ENCODE assay signal across 1 cellular context in the genomic region with DNA sequence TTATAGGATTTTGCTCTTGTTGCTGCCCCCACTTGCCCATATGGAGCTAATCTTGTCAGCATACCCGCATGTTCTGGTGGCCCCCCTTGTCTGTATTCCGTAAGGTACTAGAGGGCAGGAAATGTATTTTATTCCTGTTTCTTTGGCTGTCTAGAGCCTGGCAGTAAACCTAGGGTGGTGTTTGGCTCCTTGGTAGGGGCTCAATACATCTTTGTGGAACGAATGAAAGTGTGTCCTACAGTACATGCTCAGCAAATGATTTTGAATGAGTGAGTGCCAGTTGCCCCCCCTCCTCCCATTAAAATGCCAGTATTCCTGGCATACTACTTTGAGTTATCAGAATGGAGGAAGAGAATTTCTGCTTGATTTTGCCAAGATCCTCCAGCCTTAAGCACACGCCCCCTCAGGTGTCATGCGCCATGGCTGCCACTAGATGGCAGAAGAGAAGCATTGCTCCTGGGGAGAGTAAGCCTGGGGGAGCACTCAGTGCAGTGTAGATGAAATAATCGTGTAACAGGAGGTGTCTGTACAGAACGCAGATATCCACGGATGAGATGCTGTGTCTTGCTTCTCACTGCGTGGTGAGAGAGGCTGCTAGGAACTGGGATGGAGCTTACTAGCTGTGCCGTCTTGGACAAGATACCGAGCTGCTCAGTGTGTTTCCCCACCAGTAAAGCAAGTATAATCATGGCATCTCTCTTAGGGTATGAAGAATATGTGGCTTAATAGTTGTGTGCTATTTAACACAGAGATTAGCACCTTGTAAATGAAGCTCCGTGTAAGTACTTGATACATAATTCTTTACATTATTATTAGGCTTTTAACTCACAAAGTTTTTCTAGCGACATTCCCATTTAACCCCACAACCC.
TF ChIP-seq lines count a peak whose summit lies in the region.

No MANE protein-coding gene starts in this region.

TF ChIP-seq in K562, 482 proteins besides CTCF, POLR2A, EP300 and RAD21 (continued from another document and continues in another):
- TF ChIP-seq ARID2 (IDR thresholded peaks at IDR 0.05) (peak; percentile 88), HDAC8 (tag; IDR thresholded peaks at IDR 0.05) (no peak), ZBTB7A (IDR thresholded peaks at IDR 0.05; ENCODE audit: borderline replicate concordance, control insufficient read depth, low read depth, low read length) (no peak), ZNF347 (CRISPR knock-in tag; IDR thresholded peaks at IDR 0.05; ENCODE audit: low read depth) (no peak), ZFP36 (IDR thresholded peaks at IDR 0.05; ENCODE audit: low read depth, low read length, partially characterized antibody) (peak; percentile 8), ZNF445 (CRISPR knock-in tag; IDR thresholded peaks at IDR 0.05; ENCODE audit: low read depth) (no peak), EZH2 (IDR thresholded peaks at IDR 0.05; ENCODE audit: borderline replicate concordance, low read depth, low read length) (no peak), TFAM (CRISPR knock-in tag; conservative IDR thresholded peaks at IDR 0.05) (no peak), KLF10 (CRISPR knock-in tag; IDR thresholded peaks at IDR 0.05) (no peak), ZNF778 (CRISPR knock-in tag; IDR thresholded peaks at IDR 0.05) (no peak), ETS2 (tag; IDR thresholded peaks at IDR 0.05; ENCODE audit: borderline replicate concordance, poor library complexity, severe bottlenecking) (no peak), RBBP5 (IDR thresholded peaks at IDR 0.05; ENCODE audit: borderline replicate concordance, insufficient read depth, low read length, poor library complexity, severe bottlenecking) (no peak), CCAR2 (IDR thresholded peaks at IDR 0.05; ENCODE audit: low read depth, low read length) (no peak), ZNF282 (CRISPR knock-in tag; IDR thresholded peaks at IDR 0.05) (no peak), SP1 (CRISPR knock-in tag; IDR thresholded peaks at IDR 0.05) (peak; percentile 54; the same call in 1 of the 2 replicates), HLTF (IDR thresholded peaks at IDR 0.05) (no peak), STAG1 (CRISPR knock-in tag; IDR thresholded peaks at IDR 0.05; ENCODE audit: borderline replicate concordance) (peak; percentile 94), SRF (CRISPR knock-in tag; IDR thresholded peaks at IDR 0.05) (no peak), TAF9B (IDR thresholded peaks at IDR 0.05; ENCODE audit: partially characterized antibody) (no peak), ZNF12 (CRISPR knock-in tag; IDR thresholded peaks at IDR 0.05) (no peak), MAFK (IDR thresholded peaks at IDR 0.05; ENCODE audit: low read length) (no peak), KDM4B (IDR thresholded peaks at IDR 0.05; ENCODE audit: borderline replicate concordance in 2 of 2, low read depth in 1 of 2) (no peak), TBP (optimal IDR thresholded peaks at IDR 0.05; ENCODE audit: low read depth, low read length) (no peak), ESRRA (IDR thresholded peaks at IDR 0.05; ENCODE audit: borderline replicate concordance, low read depth) (no peak), SREBF1 (IDR thresholded peaks at IDR 0.05; ENCODE audit: borderline replicate concordance, low read depth, low read length) (no peak), PHF8 (IDR thresholded peaks at IDR 0.05; ENCODE audit: borderline replicate concordance, low read length) (no peak), KHSRP (IDR thresholded peaks at IDR 0.05) (no peak), KLF1 (tag; IDR thresholded peaks at IDR 0.05) (no peak), MTA1 (IDR thresholded peaks at IDR 0.05; ENCODE audit: borderline replicate concordance) (no peak), ZNF717 (CRISPR knock-in tag; IDR thresholded peaks at IDR 0.05) (no peak), CREM (IDR thresholded peaks at IDR 0.05; ENCODE audit: low read depth) (peak; percentile 45; the same call in 1 of the 2 replicates), TEAD1 (CRISPR knock-in tag; IDR thresholded peaks at IDR 0.05) (peak in 1 of 2 experiments; percentile 64; a peak in 1 of 4 replicates), SREBF2 (CRISPR knock-in tag; IDR thresholded peaks at IDR 0.05) (no peak), ZNF133 (CRISPR knock-in tag; IDR thresholded peaks at IDR 0.05) (no peak)
- TF ChIP-seq, protein P1, sequence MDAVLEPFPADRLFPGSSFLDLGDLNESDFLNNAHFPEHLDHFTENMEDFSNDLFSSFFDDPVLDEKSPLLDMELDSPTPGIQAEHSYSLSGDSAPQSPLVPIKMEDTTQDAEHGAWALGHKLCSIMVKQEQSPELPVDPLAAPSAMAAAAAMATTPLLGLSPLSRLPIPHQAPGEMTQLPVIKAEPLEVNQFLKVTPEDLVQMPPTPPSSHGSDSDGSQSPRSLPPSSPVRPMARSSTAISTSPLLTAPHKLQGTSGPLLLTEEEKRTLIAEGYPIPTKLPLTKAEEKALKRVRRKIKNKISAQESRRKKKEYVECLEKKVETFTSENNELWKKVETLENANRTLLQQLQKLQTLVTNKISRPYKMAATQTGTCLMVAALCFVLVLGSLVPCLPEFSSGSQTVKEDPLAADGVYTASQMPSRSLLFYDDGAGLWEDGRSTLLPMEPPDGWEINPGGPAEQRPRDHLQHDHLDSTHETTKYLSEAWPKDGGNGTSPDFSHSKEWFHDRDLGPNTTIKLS (IDR thresholded peaks at IDR 0.05; ENCODE audit: borderline replicate concordance, low read depth) = no peak
- TF ChIP-seq, protein P2, sequence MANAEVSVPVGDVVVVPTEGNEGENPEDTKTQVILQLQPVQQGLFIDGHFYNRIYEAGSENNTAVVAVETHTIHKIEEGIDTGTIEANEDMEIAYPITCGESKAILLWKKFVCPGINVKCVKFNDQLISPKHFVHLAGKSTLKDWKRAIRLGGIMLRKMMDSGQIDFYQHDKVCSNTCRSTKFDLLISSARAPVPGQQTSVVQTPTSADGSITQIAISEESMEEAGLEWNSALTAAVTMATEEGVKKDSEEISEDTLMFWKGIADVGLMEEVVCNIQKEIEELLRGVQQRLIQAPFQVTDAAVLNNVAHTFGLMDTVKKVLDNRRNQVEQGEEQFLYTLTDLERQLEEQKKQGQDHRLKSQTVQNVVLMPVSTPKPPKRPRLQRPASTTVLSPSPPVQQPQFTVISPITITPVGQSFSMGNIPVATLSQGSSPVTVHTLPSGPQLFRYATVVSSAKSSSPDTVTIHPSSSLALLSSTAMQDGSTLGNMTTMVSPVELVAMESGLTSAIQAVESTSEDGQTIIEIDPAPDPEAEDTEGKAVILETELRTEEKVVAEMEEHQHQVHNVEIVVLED (CRISPR knock-in tag; IDR thresholded peaks at IDR 0.05) = no peak
- TF ChIP-seq, protein P3, sequence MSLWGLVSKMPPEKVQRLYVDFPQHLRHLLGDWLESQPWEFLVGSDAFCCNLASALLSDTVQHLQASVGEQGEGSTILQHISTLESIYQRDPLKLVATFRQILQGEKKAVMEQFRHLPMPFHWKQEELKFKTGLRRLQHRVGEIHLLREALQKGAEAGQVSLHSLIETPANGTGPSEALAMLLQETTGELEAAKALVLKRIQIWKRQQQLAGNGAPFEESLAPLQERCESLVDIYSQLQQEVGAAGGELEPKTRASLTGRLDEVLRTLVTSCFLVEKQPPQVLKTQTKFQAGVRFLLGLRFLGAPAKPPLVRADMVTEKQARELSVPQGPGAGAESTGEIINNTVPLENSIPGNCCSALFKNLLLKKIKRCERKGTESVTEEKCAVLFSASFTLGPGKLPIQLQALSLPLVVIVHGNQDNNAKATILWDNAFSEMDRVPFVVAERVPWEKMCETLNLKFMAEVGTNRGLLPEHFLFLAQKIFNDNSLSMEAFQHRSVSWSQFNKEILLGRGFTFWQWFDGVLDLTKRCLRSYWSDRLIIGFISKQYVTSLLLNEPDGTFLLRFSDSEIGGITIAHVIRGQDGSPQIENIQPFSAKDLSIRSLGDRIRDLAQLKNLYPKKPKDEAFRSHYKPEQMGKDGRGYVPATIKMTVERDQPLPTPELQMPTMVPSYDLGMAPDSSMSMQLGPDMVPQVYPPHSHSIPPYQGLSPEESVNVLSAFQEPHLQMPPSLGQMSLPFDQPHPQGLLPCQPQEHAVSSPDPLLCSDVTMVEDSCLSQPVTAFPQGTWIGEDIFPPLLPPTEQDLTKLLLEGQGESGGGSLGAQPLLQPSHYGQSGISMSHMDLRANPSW (CRISPR knock-in tag; IDR thresholded peaks at IDR 0.05) = no peak
- TF ChIP-seq, protein P4, sequence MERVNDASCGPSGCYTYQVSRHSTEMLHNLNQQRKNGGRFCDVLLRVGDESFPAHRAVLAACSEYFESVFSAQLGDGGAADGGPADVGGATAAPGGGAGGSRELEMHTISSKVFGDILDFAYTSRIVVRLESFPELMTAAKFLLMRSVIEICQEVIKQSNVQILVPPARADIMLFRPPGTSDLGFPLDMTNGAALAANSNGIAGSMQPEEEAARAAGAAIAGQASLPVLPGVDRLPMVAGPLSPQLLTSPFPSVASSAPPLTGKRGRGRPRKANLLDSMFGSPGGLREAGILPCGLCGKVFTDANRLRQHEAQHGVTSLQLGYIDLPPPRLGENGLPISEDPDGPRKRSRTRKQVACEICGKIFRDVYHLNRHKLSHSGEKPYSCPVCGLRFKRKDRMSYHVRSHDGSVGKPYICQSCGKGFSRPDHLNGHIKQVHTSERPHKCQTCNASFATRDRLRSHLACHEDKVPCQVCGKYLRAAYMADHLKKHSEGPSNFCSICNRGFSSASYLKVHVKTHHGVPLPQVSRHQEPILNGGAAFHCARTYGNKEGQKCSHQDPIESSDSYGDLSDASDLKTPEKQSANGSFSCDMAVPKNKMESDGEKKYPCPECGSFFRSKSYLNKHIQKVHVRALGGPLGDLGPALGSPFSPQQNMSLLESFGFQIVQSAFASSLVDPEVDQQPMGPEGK (CRISPR knock-in tag; IDR thresholded peaks at IDR 0.05; ENCODE audit: borderline replicate concordance) = no peak
- TF ChIP-seq, protein P5, sequence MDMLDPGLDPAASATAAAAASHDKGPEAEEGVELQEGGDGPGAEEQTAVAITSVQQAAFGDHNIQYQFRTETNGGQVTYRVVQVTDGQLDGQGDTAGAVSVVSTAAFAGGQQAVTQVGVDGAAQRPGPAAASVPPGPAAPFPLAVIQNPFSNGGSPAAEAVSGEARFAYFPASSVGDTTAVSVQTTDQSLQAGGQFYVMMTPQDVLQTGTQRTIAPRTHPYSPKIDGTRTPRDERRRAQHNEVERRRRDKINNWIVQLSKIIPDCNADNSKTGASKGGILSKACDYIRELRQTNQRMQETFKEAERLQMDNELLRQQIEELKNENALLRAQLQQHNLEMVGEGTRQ (CRISPR knock-in tag; IDR thresholded peaks at IDR 0.05) = no peak
- TF ChIP-seq, protein P6, sequence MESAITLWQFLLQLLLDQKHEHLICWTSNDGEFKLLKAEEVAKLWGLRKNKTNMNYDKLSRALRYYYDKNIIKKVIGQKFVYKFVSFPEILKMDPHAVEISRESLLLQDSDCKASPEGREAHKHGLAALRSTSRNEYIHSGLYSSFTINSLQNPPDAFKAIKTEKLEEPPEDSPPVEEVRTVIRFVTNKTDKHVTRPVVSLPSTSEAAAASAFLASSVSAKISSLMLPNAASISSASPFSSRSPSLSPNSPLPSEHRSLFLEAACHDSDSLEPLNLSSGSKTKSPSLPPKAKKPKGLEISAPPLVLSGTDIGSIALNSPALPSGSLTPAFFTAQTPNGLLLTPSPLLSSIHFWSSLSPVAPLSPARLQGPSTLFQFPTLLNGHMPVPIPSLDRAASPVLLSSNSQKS (CRISPR knock-in tag; IDR thresholded peaks at IDR 0.05) = no peak
- TF ChIP-seq, protein P7, sequence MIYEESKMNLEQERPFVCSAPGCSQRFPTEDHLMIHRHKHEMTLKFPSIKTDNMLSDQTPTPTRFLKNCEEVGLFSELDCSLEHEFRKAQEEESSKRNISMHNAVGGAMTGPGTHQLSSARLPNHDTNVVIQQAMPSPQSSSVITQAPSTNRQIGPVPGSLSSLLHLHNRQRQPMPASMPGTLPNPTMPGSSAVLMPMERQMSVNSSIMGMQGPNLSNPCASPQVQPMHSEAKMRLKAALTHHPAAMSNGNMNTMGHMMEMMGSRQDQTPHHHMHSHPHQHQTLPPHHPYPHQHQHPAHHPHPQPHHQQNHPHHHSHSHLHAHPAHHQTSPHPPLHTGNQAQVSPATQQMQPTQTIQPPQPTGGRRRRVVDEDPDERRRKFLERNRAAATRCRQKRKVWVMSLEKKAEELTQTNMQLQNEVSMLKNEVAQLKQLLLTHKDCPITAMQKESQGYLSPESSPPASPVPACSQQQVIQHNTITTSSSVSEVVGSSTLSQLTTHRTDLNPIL (CRISPR knock-in tag; IDR thresholded peaks at IDR 0.05) = no peak
- TF ChIP-seq, protein P8, sequence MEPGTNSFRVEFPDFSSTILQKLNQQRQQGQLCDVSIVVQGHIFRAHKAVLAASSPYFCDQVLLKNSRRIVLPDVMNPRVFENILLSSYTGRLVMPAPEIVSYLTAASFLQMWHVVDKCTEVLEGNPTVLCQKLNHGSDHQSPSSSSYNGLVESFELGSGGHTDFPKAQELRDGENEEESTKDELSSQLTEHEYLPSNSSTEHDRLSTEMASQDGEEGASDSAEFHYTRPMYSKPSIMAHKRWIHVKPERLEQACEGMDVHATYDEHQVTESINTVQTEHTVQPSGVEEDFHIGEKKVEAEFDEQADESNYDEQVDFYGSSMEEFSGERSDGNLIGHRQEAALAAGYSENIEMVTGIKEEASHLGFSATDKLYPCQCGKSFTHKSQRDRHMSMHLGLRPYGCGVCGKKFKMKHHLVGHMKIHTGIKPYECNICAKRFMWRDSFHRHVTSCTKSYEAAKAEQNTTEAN (CRISPR knock-in tag; IDR thresholded peaks at IDR 0.05) = no peak
- TF ChIP-seq, protein P9, sequence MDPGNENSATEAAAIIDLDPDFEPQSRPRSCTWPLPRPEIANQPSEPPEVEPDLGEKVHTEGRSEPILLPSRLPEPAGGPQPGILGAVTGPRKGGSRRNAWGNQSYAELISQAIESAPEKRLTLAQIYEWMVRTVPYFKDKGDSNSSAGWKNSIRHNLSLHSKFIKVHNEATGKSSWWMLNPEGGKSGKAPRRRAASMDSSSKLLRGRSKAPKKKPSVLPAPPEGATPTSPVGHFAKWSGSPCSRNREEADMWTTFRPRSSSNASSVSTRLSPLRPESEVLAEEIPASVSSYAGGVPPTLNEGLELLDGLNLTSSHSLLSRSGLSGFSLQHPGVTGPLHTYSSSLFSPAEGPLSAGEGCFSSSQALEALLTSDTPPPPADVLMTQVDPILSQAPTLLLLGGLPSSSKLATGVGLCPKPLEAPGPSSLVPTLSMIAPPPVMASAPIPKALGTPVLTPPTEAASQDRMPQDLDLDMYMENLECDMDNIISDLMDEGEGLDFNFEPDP (CRISPR knock-in tag; IDR thresholded peaks at IDR 0.05) = no peak
